ENCODE assay signal across 15 cellular contexts in genomic region chr18:50033004-50033403, GRCh38.
"Had no signal": no experiment of that assay in that cellular context is flagged by ENCODE, and none has a peak within 500 bp of the region (broad histone marks: within the 10 kb centered on the region; RNA-seq: fewer than 3 reads in every experiment).

No MANE protein-coding gene starts in this region.

- DNase-seq: dermis blood vessel endothelial cell; dorsolateral prefrontal cortex; effector CD4-positive, alpha-beta T cell; effector memory CD4-positive, alpha-beta T cell; foreskin keratinocyte; heart left ventricle; left cardiac atrium; left lung; left ventricle myocardium superior; lower lobe of right lung; mesenchymal stem cell; mucosa of descending colon; naive B cell had no signal

- H3K4me3 Mint-ChIP-seq: mesothelial cell of epicardium, naive B cell had no signal

- ATAC-seq: foreskin keratinocyte, gastroesophageal sphincter, heart left ventricle, left cardiac atrium, left lung, left ventricle myocardium superior, lower lobe of right lung, mucosa of descending colon had no signal

- H3K9me3 Mint-ChIP-seq: mesothelial cell of epicardium had no signal

- H3K36me3 Mint-ChIP-seq: naive B cell had no signal

- H3K4me1 Mint-ChIP-seq: mesothelial cell of epicardium, naive B cell had no signal

- H3K27ac Mint-ChIP-seq: mesothelial cell of epicardium, naive B cell had no signal
